Comparison of ENCODE assay signal across 10 cellular contexts in genomic region chr1:246587606-246588005, GRCh38. TPM values are rescaled to one million over a fixed set of nuclear protein-coding genes. Genes with fewer than 3 reads are reported as not detected.
DNase-seq lines count a peak whose midpoint lies in the region; ATAC-seq and TF ChIP-seq lines count a peak whose summit lies in the region.
"Had no signal": no experiment of that assay in that cellular context is flagged by ENCODE, and none has a peak within 500 bp of the region (broad histone marks: within the 10 kb centered on the region; RNA-seq: fewer than 3 reads in every experiment).

No MANE protein-coding gene starts in this region.

- peak overlapping the region; percentile 90 to 91 for H3K27ac ChIP-seq in SK-N-SH (ENCODE audit: low read depth in 2 of 2, low read length in 1 of 2)
- H3K27ac ChIP-seq in gastrocnemius medialis, result peak overlapping the region; percentile 47 to 91 (median 54)
- H3K27ac ChIP-seq: parathyroid adenoma had no signal

- peak in 1 of 2 experiments; percentile 20; a peak in 2 of 4 replicates for TF ChIP-seq EP300 in SK-N-SH (IDR thresholded peaks at IDR 0.05; ENCODE audit: borderline replicate concordance in 1 of 2, low read depth in 1 of 2, low read length in 1 of 2)

- WGBS in SK-N-SH (ENCODE audit: low lambda C conversion rate), result 24% methylated on average over 3 of the region's 3 CpGs

- H3K4me3 ChIP-seq in SK-N-SH (ENCODE audit: low read depth in 2 of 2, low read length in 1 of 2), result peak overlapping the region in 1 of 2 experiments; percentile 26; a peak in 2 of 4 replicates
- peak overlapping the region; percentile 25 for H3K4me3 ChIP-seq in fibroblast of the aortic adventitia (ENCODE audit: low read depth, low read length)
- no peak overlapping the region for H3K4me3 ChIP-seq in gastrocnemius medialis

- intact Hi-C loops in gastrocnemius medialis (cut with DNase I; ENCODE audit: low total_unique reads), result no loop called here
- intact Hi-C loops in natural killer cell (cut with micrococcal nuclease), result no loop called here

- no peaks in the 10 kb centered on the region for H3K9me2 ChIP-seq in SK-N-SH

- H3K4me1 Mint-ChIP-seq in natural killer cell, result peaks cover 23 to 40% of the 10 kb centered on the region in 2 donors

- H3K36me3 Mint-ChIP-seq in natural killer cell, result peaks cover 7% of the 10 kb centered on the region

- no peaks in the 10 kb centered on the region; the same call in 1 of the 2 replicates for H4K20me1 ChIP-seq in SK-N-SH (ENCODE audit: insufficient read depth)

- peak overlapping the region; percentile 59 for H3K9ac ChIP-seq in SK-N-SH
- H3K9ac ChIP-seq: parathyroid adenoma had no signal

- no peak for TF ChIP-seq RAD21 in SK-N-SH (IDR thresholded peaks at IDR 0.05; ENCODE audit: low read length)

- H2AFZ ChIP-seq in SK-N-SH (ENCODE audit: low read depth), result no peak overlapping the region; the same call in 1 of the 2 replicates
- H2AFZ ChIP-seq: parathyroid adenoma had no signal

- peak overlapping the region in 1 of 2 donors; percentile 29 for H3K27ac Mint-ChIP-seq in natural killer cell

- H3K9me3 ChIP-seq in SK-N-SH (no peaks in the 10 kb centered on the region), gastrocnemius medialis (no peaks in the 10 kb centered on the region)

- CTCF ChIA-PET in SK-N-SH (lab: Yijun Ruan, JAX), result no interaction called here

- in situ Hi-C loops in gastrocnemius medialis (cut with MboI; ENCODE audit: low sequenced_read_pairs in 4 of 4), result no loop called here

- ATAC-seq in GM19351 (IDR thresholded peaks at IDR 0.05; ENCODE audit: unreplicated experiment), result peak; percentile 32
- no peak for ATAC-seq in gastrocnemius medialis
- no peak for ATAC-seq in GM19328 (IDR thresholded peaks at IDR 0.05; ENCODE audit: unreplicated experiment)
- no peak for ATAC-seq in natural killer cell

- TF ChIP-seq CTCF in SK-N-SH (IDR thresholded peaks at IDR 0.05) (no peak), fibroblast of the aortic adventitia (IDR thresholded peaks at IDR 0.05; ENCODE audit: insufficient read depth, low read length) (no peak), gastrocnemius medialis (IDR thresholded peaks at IDR 0.05 in 4 of 5, conservative IDR thresholded peaks at IDR 0.05 in 1 of 5) (no peak), natural killer cell (IDR thresholded peaks at IDR 0.05) (no peak)

- no peak for TF ChIP-seq POLR2A in gastrocnemius medialis (IDR thresholded peaks at IDR 0.05)

- H3K27me3 ChIP-seq in SK-N-SH (ENCODE audit: insufficient read depth) (no peaks in the 10 kb centered on the region), gastrocnemius medialis (no peaks in the 10 kb centered on the region)

- no peak overlapping the region for H3K4me3 Mint-ChIP-seq in natural killer cell

- H3K36me3 ChIP-seq in SK-N-SH (replicated peaks in 1 of 2; ENCODE audit: control insufficient read depth in 1 of 2, insufficient read depth in 2 of 2, low read length in 1 of 2) (peaks cover 8 to 23% of the 10 kb centered on the region in 2 experiments), gastrocnemius medialis (peaks cover 0 to 12% of the 10 kb centered on the region in 2 donors)

- peak overlapping the region; percentile 70 for H3K4me2 ChIP-seq in SK-N-SH

- no peak for DNase-seq in SK-N-SH
- DNase-seq in fibroblast of the aortic adventitia (ENCODE audit: low read depth), result peak; percentile 86
- DNase-seq in gastrocnemius medialis, result no peak
- DNase-seq in NCI-H187 (lab: John Stamatoyannopoulos, UW), result no peak
- DNase-seq in activated CD4-positive, alpha-beta T cell treated with anti-CD3 and anti-CD28 coated beads, Interleukin-2, amount 50 U/mL, for 1 hour, result no peak
- DNase-seq in natural killer cell, result no peak
- DNase-seq: NCI-H524 had no signal

- H3F3A ChIP-seq in SK-N-SH (replicated peaks; ENCODE audit: insufficient read depth), result peaks cover 26% of the 10 kb centered on the region

- peaks cover 15 to 17% of the 10 kb centered on the region in 2 experiments for H3K4me1 ChIP-seq in SK-N-SH (ENCODE audit: control insufficient read depth in 1 of 2, insufficient read depth in 2 of 2, low read depth in 1 of 2, low read length in 1 of 2)
- H3K4me1 ChIP-seq in gastrocnemius medialis, result peaks cover 48 to 61% of the 10 kb centered on the region in 2 donors

- POLR2A ChIA-PET in SK-N-SH (lab: Yijun Ruan, JAX), result no interaction called here

- peaks cover 89% of the 10 kb centered on the region for H3K79me2 ChIP-seq in SK-N-SH (ENCODE audit: insufficient read depth)

- peaks cover 0 to 6% of the 10 kb centered on the region in 2 donors for H3K9me3 Mint-ChIP-seq in natural killer cell

- H3K27me3 Mint-ChIP-seq in natural killer cell (ENCODE audit: low read depth in 2 of 2), result no peaks in the 10 kb centered on the region

TF ChIP-seq in SK-N-SH, 30 proteins besides CTCF, POLR2A, EP300 and RAD21 (continues in another document):
- TF ChIP-seq RCOR1 (IDR thresholded peaks at IDR 0.05; ENCODE audit: low read length) (no peak), TEAD4 (IDR thresholded peaks at IDR 0.05; ENCODE audit: borderline replicate concordance, insufficient read depth) (no peak), ZBTB33 (IDR thresholded peaks at IDR 0.05; ENCODE audit: borderline replicate concordance, low read depth) (no peak), FOXJ3 (CRISPR knock-in tag; IDR thresholded peaks at IDR 0.05) (no peak), CHD2 (IDR thresholded peaks at IDR 0.05; ENCODE audit: low read length, partially characterized antibody) (no peak), REST (IDR thresholded peaks at IDR 0.05; ENCODE audit: low read depth, low read length) (no peak), MAX (IDR thresholded peaks at IDR 0.05; ENCODE audit: low read depth) (no peak), SIN3A (IDR thresholded peaks at IDR 0.05; ENCODE audit: borderline replicate concordance, low read depth, low read length) (no peak), USF1 (IDR thresholded peaks at IDR 0.05; ENCODE audit: borderline replicate concordance, low read depth) (no peak), YY1 (IDR thresholded peaks at IDR 0.05; ENCODE audit: low read depth) (no peak)

RNA-seq across cellular contexts. Expression of gene CNST, which starts 21.4 kb away (rescaled TPM):
- polyA plus RNA-seq in SK-N-SH (2012; rRNA removed), result 21.7 and 29.8 TPM in 2 replicates
- polyA plus RNA-seq in SK-N-SH (2012; cell fraction: cytosol; rRNA removed), result 26.4 and 27.7 TPM in 2 replicates
- 34.0 and 50.1 TPM in 2 replicates for polyA plus RNA-seq in SK-N-SH (2012; cell fraction: nucleus; rRNA removed)
- total RNA-seq in fibroblast of the aortic adventitia (ENCODE audit: low replicate concordance) (13.1 and 25.2 TPM in 2 replicates), gastrocnemius medialis (100 to 1,000 TPM in 1 of 4 donors, 10 to 100 TPM in 3; 62.7 to 105 (median 81.5) TPM), natural killer cell (10 to 100 TPM; 48.2 to 56.1 (median 49.7) TPM)

RNA-seq across cellular contexts. Expression of gene TFB2M, which starts 21.5 kb away (rescaled TPM):
- 17.3 and 26.2 TPM in 2 replicates for polyA plus RNA-seq in SK-N-SH (2012; rRNA removed)
- polyA plus RNA-seq in SK-N-SH (2012; cell fraction: cytosol; rRNA removed), result 29.0 and 40.0 TPM in 2 replicates
- 13.5 and 23.2 TPM in 2 replicates for polyA plus RNA-seq in SK-N-SH (2012; cell fraction: nucleus; rRNA removed)
- total RNA-seq in fibroblast of the aortic adventitia (ENCODE audit: low replicate concordance) (22.2 and 23.8 TPM in 2 replicates), gastrocnemius medialis (10 to 100 TPM; 18.9 to 33.1 (median 21.2) TPM), natural killer cell (10 to 100 TPM; 13.4 to 15.1 (median 15.1) TPM)
